Comparison of ENCODE assay signal across 1 cellular context in the genomic region with DNA sequence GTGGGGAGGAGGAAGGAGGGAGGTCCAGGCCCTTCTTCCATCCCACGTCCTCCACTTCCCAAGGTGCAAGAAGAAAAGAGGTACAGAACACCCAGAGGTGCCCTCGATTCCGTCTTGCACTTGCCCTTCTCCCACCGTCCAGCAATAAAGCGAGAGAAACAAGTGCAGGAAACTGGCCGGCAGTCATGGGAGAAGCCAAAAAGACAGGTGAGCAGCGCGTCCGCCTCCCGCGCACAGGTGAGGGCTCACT.
TF ChIP-seq lines count a peak whose summit lies in the region.

No MANE protein-coding gene starts in this region.

TF ChIP-seq in HepG2, 621 proteins besides CTCF, POLR2A, EP300 and RAD21 (continued from another document and continues in another):
- TF ChIP-seq, protein P1, sequence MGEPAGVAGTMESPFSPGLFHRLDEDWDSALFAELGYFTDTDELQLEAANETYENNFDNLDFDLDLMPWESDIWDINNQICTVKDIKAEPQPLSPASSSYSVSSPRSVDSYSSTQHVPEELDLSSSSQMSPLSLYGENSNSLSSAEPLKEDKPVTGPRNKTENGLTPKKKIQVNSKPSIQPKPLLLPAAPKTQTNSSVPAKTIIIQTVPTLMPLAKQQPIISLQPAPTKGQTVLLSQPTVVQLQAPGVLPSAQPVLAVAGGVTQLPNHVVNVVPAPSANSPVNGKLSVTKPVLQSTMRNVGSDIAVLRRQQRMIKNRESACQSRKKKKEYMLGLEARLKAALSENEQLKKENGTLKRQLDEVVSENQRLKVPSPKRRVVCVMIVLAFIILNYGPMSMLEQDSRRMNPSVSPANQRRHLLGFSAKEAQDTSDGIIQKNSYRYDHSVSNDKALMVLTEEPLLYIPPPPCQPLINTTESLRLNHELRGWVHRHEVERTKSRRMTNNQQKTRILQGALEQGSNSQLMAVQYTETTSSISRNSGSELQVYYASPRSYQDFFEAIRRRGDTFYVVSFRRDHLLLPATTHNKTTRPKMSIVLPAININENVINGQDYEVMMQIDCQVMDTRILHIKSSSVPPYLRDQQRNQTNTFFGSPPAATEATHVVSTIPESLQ (CRISPR knock-in tag; conservative IDR thresholded peaks at IDR 0.05) = no peak
- TF ChIP-seq U2AF2 (IDR thresholded peaks at IDR 0.05; ENCODE audit: low read depth, low read length) = no peak
- TF ChIP-seq, protein P2, sequence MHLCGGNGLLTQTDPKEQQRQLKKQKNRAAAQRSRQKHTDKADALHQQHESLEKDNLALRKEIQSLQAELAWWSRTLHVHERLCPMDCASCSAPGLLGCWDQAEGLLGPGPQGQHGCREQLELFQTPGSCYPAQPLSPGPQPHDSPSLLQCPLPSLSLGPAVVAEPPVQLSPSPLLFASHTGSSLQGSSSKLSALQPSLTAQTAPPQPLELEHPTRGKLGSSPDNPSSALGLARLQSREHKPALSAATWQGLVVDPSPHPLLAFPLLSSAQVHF (CRISPR knock-in tag; IDR thresholded peaks at IDR 0.05) = no peak
- TF ChIP-seq JUND (CRISPR knock-in tag; IDR thresholded peaks at IDR 0.05) = no peak
- TF ChIP-seq TCF7L2 (IDR thresholded peaks at IDR 0.05; ENCODE audit: low read depth, low read length) = no peak
- 0 out of 2 replicates have a peak, but pooled peaks have one; percentile 35 for TF ChIP-seq ZNF30 (CRISPR knock-in tag; IDR thresholded peaks at IDR 0.05)
- no peak for TF ChIP-seq MEIS2 (CRISPR knock-in tag; IDR thresholded peaks at IDR 0.05)
- TF ChIP-seq, protein P3, sequence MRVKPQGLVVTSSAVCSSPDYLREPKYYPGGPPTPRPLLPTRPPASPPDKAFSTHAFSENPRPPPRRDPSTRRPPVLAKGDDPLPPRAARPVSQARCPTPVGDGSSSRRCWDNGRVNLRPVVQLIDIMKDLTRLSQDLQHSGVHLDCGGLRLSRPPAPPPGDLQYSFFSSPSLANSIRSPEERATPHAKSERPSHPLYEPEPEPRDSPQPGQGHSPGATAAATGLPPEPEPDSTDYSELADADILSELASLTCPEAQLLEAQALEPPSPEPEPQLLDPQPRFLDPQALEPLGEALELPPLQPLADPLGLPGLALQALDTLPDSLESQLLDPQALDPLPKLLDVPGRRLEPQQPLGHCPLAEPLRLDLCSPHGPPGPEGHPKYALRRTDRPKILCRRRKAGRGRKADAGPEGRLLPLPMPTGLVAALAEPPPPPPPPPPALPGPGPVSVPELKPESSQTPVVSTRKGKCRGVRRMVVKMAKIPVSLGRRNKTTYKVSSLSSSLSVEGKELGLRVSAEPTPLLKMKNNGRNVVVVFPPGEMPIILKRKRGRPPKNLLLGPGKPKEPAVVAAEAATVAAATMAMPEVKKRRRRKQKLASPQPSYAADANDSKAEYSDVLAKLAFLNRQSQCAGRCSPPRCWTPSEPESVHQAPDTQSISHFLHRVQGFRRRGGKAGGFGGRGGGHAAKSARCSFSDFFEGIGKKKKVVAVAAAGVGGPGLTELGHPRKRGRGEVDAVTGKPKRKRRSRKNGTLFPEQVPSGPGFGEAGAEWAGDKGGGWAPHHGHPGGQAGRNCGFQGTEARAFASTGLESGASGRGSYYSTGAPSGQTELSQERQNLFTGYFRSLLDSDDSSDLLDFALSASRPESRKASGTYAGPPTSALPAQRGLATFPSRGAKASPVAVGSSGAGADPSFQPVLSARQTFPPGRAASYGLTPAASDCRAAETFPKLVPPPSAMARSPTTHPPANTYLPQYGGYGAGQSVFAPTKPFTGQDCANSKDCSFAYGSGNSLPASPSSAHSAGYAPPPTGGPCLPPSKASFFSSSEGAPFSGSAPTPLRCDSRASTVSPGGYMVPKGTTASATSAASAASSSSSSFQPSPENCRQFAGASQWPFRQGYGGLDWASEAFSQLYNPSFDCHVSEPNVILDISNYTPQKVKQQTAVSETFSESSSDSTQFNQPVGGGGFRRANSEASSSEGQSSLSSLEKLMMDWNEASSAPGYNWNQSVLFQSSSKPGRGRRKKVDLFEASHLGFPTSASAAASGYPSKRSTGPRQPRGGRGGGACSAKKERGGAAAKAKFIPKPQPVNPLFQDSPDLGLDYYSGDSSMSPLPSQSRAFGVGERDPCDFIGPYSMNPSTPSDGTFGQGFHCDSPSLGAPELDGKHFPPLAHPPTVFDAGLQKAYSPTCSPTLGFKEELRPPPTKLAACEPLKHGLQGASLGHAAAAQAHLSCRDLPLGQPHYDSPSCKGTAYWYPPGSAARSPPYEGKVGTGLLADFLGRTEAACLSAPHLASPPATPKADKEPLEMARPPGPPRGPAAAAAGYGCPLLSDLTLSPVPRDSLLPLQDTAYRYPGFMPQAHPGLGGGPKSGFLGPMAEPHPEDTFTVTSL (CRISPR knock-in tag; IDR thresholded peaks at IDR 0.05; ENCODE audit: borderline replicate concordance) = no peak
- no peak for TF ChIP-seq ZNF7 (CRISPR knock-in tag; IDR thresholded peaks at IDR 0.05)
- TF ChIP-seq NR2C2 (CRISPR knock-in tag; IDR thresholded peaks at IDR 0.05; ENCODE audit: borderline replicate concordance) = no peak
- no peak for TF ChIP-seq ZNF816 (CRISPR knock-in tag; IDR thresholded peaks at IDR 0.05; ENCODE audit: borderline replicate concordance)
- TF ChIP-seq, protein P4, sequence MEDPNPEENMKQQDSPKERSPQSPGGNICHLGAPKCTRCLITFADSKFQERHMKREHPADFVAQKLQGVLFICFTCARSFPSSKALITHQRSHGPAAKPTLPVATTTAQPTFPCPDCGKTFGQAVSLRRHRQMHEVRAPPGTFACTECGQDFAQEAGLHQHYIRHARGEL (CRISPR knock-in tag; IDR thresholded peaks at IDR 0.05) = no peak
- peak; percentile 16; the same call in 1 of the 2 replicates for TF ChIP-seq ZNF430 (CRISPR knock-in tag; IDR thresholded peaks at IDR 0.05)
- TF ChIP-seq CCAR2 (optimal IDR thresholded peaks at IDR 0.05; ENCODE audit: low read depth, low read length) = no peak
- TF ChIP-seq NKX3-1 (CRISPR knock-in tag; IDR thresholded peaks at IDR 0.05) = no peak
- no peak for TF ChIP-seq PHF21A (CRISPR knock-in tag; IDR thresholded peaks at IDR 0.05)
- TF ChIP-seq ZNF703 (CRISPR knock-in tag; IDR thresholded peaks at IDR 0.05; ENCODE audit: borderline replicate concordance) = no peak
- TF ChIP-seq RBFOX2 (IDR thresholded peaks at IDR 0.05; ENCODE audit: low read depth, low read length) = no peak
- TF ChIP-seq ZFAT (CRISPR knock-in tag; conservative IDR thresholded peaks at IDR 0.05) = no peak
- no peak for TF ChIP-seq ZNF44 (CRISPR knock-in tag; IDR thresholded peaks at IDR 0.05)
- TF ChIP-seq, protein P5, sequence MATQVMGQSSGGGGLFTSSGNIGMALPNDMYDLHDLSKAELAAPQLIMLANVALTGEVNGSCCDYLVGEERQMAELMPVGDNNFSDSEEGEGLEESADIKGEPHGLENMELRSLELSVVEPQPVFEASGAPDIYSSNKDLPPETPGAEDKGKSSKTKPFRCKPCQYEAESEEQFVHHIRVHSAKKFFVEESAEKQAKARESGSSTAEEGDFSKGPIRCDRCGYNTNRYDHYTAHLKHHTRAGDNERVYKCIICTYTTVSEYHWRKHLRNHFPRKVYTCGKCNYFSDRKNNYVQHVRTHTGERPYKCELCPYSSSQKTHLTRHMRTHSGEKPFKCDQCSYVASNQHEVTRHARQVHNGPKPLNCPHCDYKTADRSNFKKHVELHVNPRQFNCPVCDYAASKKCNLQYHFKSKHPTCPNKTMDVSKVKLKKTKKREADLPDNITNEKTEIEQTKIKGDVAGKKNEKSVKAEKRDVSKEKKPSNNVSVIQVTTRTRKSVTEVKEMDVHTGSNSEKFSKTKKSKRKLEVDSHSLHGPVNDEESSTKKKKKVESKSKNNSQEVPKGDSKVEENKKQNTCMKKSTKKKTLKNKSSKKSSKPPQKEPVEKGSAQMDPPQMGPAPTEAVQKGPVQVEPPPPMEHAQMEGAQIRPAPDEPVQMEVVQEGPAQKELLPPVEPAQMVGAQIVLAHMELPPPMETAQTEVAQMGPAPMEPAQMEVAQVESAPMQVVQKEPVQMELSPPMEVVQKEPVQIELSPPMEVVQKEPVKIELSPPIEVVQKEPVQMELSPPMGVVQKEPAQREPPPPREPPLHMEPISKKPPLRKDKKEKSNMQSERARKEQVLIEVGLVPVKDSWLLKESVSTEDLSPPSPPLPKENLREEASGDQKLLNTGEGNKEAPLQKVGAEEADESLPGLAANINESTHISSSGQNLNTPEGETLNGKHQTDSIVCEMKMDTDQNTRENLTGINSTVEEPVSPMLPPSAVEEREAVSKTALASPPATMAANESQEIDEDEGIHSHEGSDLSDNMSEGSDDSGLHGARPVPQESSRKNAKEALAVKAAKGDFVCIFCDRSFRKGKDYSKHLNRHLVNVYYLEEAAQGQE (IDR thresholded peaks at IDR 0.05; ENCODE audit: borderline replicate concordance in 1 of 2, low read depth in 1 of 2, low read length in 2 of 2) = no peak
- peak; percentile 40; the same call in 1 of the 2 replicates for TF ChIP-seq ZNF501 (CRISPR knock-in tag; IDR thresholded peaks at IDR 0.05)
- TF ChIP-seq ZNF460 (CRISPR knock-in tag; IDR thresholded peaks at IDR 0.05; ENCODE audit: borderline replicate concordance) = no peak
- no peak for TF ChIP-seq DR1 (CRISPR knock-in tag; IDR thresholded peaks at IDR 0.05)
- no peak for TF ChIP-seq ZNF235 (CRISPR knock-in tag; IDR thresholded peaks at IDR 0.05; ENCODE audit: borderline replicate concordance)
- TF ChIP-seq, protein P6, sequence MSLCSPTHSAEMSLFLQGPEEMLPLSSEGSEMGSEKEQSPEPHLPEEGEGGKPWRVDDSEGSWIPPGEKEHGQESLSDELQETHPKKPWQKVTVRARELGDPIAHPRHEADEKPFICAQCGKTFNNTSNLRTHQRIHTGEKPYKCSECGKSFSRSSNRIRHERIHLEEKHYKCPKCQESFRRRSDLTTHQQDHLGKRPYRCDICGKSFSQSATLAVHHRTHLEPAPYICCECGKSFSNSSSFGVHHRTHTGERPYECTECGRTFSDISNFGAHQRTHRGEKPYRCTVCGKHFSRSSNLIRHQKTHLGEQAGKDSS (CRISPR knock-in tag; IDR thresholded peaks at IDR 0.05; ENCODE audit: borderline replicate concordance, low read depth) = no peak
- no peak for TF ChIP-seq TBL1XR1 (IDR thresholded peaks at IDR 0.05; ENCODE audit: borderline replicate concordance, low read length, partially characterized antibody)
- TF ChIP-seq, protein P7, sequence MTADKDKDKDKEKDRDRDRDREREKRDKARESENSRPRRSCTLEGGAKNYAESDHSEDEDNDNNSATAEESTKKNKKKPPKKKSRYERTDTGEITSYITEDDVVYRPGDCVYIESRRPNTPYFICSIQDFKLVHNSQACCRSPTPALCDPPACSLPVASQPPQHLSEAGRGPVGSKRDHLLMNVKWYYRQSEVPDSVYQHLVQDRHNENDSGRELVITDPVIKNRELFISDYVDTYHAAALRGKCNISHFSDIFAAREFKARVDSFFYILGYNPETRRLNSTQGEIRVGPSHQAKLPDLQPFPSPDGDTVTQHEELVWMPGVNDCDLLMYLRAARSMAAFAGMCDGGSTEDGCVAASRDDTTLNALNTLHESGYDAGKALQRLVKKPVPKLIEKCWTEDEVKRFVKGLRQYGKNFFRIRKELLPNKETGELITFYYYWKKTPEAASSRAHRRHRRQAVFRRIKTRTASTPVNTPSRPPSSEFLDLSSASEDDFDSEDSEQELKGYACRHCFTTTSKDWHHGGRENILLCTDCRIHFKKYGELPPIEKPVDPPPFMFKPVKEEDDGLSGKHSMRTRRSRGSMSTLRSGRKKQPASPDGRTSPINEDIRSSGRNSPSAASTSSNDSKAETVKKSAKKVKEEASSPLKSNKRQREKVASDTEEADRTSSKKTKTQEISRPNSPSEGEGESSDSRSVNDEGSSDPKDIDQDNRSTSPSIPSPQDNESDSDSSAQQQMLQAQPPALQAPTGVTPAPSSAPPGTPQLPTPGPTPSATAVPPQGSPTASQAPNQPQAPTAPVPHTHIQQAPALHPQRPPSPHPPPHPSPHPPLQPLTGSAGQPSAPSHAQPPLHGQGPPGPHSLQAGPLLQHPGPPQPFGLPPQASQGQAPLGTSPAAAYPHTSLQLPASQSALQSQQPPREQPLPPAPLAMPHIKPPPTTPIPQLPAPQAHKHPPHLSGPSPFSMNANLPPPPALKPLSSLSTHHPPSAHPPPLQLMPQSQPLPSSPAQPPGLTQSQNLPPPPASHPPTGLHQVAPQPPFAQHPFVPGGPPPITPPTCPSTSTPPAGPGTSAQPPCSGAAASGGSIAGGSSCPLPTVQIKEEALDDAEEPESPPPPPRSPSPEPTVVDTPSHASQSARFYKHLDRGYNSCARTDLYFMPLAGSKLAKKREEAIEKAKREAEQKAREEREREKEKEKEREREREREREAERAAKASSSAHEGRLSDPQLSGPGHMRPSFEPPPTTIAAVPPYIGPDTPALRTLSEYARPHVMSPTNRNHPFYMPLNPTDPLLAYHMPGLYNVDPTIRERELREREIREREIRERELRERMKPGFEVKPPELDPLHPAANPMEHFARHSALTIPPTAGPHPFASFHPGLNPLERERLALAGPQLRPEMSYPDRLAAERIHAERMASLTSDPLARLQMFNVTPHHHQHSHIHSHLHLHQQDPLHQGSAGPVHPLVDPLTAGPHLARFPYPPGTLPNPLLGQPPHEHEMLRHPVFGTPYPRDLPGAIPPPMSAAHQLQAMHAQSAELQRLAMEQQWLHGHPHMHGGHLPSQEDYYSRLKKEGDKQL (CRISPR knock-in tag; IDR thresholded peaks at IDR 0.05; ENCODE audit: low read depth) = peak; percentile 9; the same call in 1 of the 2 replicates
- TF ChIP-seq HNRNPLL (IDR thresholded peaks at IDR 0.05; ENCODE audit: low read depth, low read length, poor library complexity, severe bottlenecking) = no peak
- no peak for TF ChIP-seq ZKSCAN1 (IDR thresholded peaks at IDR 0.05; ENCODE audit: low read length)
- no peak for TF ChIP-seq ETV5 (CRISPR knock-in tag; IDR thresholded peaks at IDR 0.05; ENCODE audit: borderline replicate concordance)
- TF ChIP-seq ZNF552 (CRISPR knock-in tag; IDR thresholded peaks at IDR 0.05; ENCODE audit: borderline replicate concordance) = no peak
- TF ChIP-seq, protein P8, sequence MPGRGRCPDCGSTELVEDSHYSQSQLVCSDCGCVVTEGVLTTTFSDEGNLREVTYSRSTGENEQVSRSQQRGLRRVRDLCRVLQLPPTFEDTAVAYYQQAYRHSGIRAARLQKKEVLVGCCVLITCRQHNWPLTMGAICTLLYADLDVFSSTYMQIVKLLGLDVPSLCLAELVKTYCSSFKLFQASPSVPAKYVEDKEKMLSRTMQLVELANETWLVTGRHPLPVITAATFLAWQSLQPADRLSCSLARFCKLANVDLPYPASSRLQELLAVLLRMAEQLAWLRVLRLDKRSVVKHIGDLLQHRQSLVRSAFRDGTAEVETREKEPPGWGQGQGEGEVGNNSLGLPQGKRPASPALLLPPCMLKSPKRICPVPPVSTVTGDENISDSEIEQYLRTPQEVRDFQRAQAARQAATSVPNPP (CRISPR knock-in tag; IDR thresholded peaks at IDR 0.05) = no peak
- no peak for TF ChIP-seq TARDBP (CRISPR knock-in tag; IDR thresholded peaks at IDR 0.05)
- TF ChIP-seq ZFP62 (CRISPR knock-in tag; IDR thresholded peaks at IDR 0.05) = no peak
- TF ChIP-seq RXRA (CRISPR knock-in tag; IDR thresholded peaks at IDR 0.05) = 0 out of 2 replicates have a peak, but pooled peaks have one; percentile 20
- no peak for TF ChIP-seq ZMYM2 (CRISPR knock-in tag; IDR thresholded peaks at IDR 0.05)
- TF ChIP-seq TCF7 (IDR thresholded peaks at IDR 0.05; ENCODE audit: low read depth) = no peak
- TF ChIP-seq SMYD3 (CRISPR knock-in tag; IDR thresholded peaks at IDR 0.05) = no peak
- no peak for TF ChIP-seq GFI1 (CRISPR knock-in tag; IDR thresholded peaks at IDR 0.05; ENCODE audit: borderline replicate concordance)
- no peak for TF ChIP-seq ZNF781 (CRISPR knock-in tag; IDR thresholded peaks at IDR 0.05; ENCODE audit: borderline replicate concordance, not compliant biosample characterization)
- no peak for TF ChIP-seq ZNF878 (CRISPR knock-in tag; IDR thresholded peaks at IDR 0.05)
- TF ChIP-seq HNRNPL (IDR thresholded peaks at IDR 0.05; ENCODE audit: low read depth, low read length) = no peak
- TF ChIP-seq ZNF768 (CRISPR knock-in tag; IDR thresholded peaks at IDR 0.05) = no peak
- TF ChIP-seq ZNF777 (CRISPR knock-in tag; IDR thresholded peaks at IDR 0.05) = no peak
- 0 out of 2 replicates have a peak, but pooled peaks have one; percentile 58 for TF ChIP-seq KLF13 (CRISPR knock-in tag; IDR thresholded peaks at IDR 0.05)
- TF ChIP-seq RFX3 (CRISPR knock-in tag; IDR thresholded peaks at IDR 0.05) = no peak
- TF ChIP-seq GATA4 (IDR thresholded peaks at IDR 0.05; ENCODE audit: borderline replicate concordance, low read depth) = no peak
